Comparison of ENCODE assay signal across 1 cellular context in the genomic region with DNA sequence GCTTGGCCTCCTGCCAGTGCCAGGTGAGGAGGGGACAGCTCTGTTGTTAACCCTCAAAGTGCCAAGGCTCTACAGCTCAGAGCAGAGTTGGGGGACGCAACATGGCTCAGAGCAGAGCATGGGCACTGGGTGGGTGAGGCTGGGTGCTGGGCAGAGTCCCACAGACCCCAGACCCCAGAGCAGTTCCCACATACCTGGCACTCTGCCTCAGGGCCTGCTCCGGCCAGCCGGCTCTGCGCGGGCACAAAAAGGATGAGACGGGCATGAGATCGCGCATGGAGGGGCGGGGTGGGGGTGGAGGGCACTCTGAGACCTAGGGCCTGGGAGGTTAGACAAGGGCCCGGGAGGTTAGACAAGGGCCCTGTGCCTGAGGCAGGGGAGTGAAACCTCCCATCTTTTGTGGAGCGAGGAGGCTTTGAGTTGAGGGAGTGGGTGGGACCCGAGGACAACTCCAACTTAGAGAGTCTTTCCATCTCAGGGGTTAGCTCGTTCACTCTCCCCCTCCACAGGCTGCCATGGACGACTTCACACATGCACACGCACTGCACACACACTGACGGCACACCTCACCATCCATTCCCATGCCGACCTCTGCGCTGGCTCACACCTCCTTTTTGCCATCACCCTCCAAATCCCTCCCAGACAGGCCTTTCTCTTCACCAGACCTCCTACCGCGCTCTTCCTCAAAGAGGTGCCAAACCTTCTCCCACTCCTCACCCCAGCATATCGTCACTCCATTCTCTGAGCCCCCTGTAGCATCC.
TF ChIP-seq lines count a peak whose summit lies in the region.

No MANE protein-coding gene starts in this region.

TF ChIP-seq in GM23338, 12 proteins besides CTCF, POLR2A, EP300 and RAD21 (continued from another document):
- TF ChIP-seq, protein P1, sequence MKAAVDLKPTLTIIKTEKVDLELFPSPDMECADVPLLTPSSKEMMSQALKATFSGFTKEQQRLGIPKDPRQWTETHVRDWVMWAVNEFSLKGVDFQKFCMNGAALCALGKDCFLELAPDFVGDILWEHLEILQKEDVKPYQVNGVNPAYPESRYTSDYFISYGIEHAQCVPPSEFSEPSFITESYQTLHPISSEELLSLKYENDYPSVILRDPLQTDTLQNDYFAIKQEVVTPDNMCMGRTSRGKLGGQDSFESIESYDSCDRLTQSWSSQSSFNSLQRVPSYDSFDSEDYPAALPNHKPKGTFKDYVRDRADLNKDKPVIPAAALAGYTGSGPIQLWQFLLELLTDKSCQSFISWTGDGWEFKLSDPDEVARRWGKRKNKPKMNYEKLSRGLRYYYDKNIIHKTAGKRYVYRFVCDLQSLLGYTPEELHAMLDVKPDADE (IDR thresholded peaks at IDR 0.05): no peak
